In genomic region chr17:4599505-4600281, GRCh38 we compare ENCODE assay signal across 12 cellular contexts. TPM values are rescaled to one million over a fixed set of nuclear protein-coding genes. Genes with fewer than 3 reads are reported as not detected.
DNase-seq lines count a peak whose midpoint lies in the region; ATAC-seq and TF ChIP-seq lines count a peak whose summit lies in the region.
"Had no signal": no experiment of that assay in that cellular context is flagged by ENCODE, and none has a peak within 500 bp of the region (broad histone marks: within the 10 kb centered on the region; RNA-seq: fewer than 3 reads in every experiment).

No MANE protein-coding gene starts in this region.

- no peak for TF ChIP-seq CTCF in suprapubic skin (IDR thresholded peaks at IDR 0.05)

- ATAC-seq in GM18867 (IDR thresholded peaks at IDR 0.05; ENCODE audit: unreplicated experiment) = no peak
- ATAC-seq in stimulated activated memory B cell treated with anti-CD40 and anti-IgM and Interleukin-4, amounts not matched to agents 10 μg/mL and 1 μg/mL and 100 μg/mL, for 72 hours = no peak

- no peak overlapping the region for H3K4me3 Mint-ChIP-seq in stimulated activated memory B cell treated with anti-CD40 and anti-IgM and Interleukin-4, amounts not matched to agents 10 μg/mL and 1 μg/mL and 100 μg/mL, for 72 hours
- H3K4me3 Mint-ChIP-seq: IgD-negative memory B cell had no signal

- peak; percentile 46 for DNase-seq in NCI-H2227 treated with DMSO at 0.1 percent for 48 hours (lab: John Stamatoyannopoulos, UW)
- peak; percentile 46 for DNase-seq in cerebellum (ENCODE audit: low spot score)
- DNase-seq in islet precursor cell = peak; percentile 100
- DNase-seq in suprapubic skin (ENCODE audit: low spot score in 2 of 2) = peak in 1 of 2 donors; percentile 63
- no peak for DNase-seq in activated CD8-positive, alpha-beta memory T cell treated with anti-CD3 and anti-CD28 coated beads, Interleukin-2, amount 50 U/mL, for 4 hours
- no peak for DNase-seq in stimulated activated CD4-positive, alpha-beta T cell treated with anti-CD3 and anti-CD28 coated beads, Interleukin-15, amount 100 ng/mL, for 24 hours
- DNase-seq: erythroblast, right lobe of liver had no signal

- WGBS in suprapubic skin = 23% methylated on average over 3 of the region's 25 CpGs

- no peaks in the 10 kb centered on the region for H3K36me3 Mint-ChIP-seq in stimulated activated memory B cell treated with anti-CD40 and anti-IgM and Interleukin-4, amounts not matched to agents 10 μg/mL and 1 μg/mL and 100 μg/mL, for 72 hours
- H3K36me3 Mint-ChIP-seq: IgD-negative memory B cell had no signal

- H3K27ac Mint-ChIP-seq in stimulated activated memory B cell treated with anti-CD40 and anti-IgM and Interleukin-4, amounts not matched to agents 10 μg/mL and 1 μg/mL and 100 μg/mL, for 72 hours = no peak overlapping the region
- H3K27ac Mint-ChIP-seq: IgD-negative memory B cell had no signal

- H3K4me1 ChIP-seq in suprapubic skin = peaks cover 21% of the 10 kb centered on the region
- H3K4me1 ChIP-seq: right lobe of liver had no signal

- peaks cover 7% of the 10 kb centered on the region for H3K4me1 Mint-ChIP-seq in stimulated activated memory B cell treated with anti-CD40 and anti-IgM and Interleukin-4, amounts not matched to agents 10 μg/mL and 1 μg/mL and 100 μg/mL, for 72 hours

- H3K27ac ChIP-seq in suprapubic skin = peak overlapping the region; percentile 46
- H3K27ac ChIP-seq: right lobe of liver had no signal

- peaks cover 59% of the 10 kb centered on the region for H3K27me3 Mint-ChIP-seq in stimulated activated memory B cell treated with anti-CD40 and anti-IgM and Interleukin-4, amounts not matched to agents 10 μg/mL and 1 μg/mL and 100 μg/mL, for 72 hours

- peak in 1 of 2 donors; percentile 17 for TF ChIP-seq POLR2A in suprapubic skin (IDR thresholded peaks at IDR 0.05)

- H3K4me3 ChIP-seq in suprapubic skin = no peak overlapping the region
- H3K4me3 ChIP-seq: right lobe of liver had no signal

- no peaks in the 10 kb centered on the region for H3K9me3 ChIP-seq in suprapubic skin
- H3K9me3 ChIP-seq: right lobe of liver had no signal

- H3K27me3 ChIP-seq in suprapubic skin = peaks cover 6% of the 10 kb centered on the region
- H3K27me3 ChIP-seq: right lobe of liver had no signal

- no peaks in the 10 kb centered on the region for H3K9me3 Mint-ChIP-seq in stimulated activated memory B cell treated with anti-CD40 and anti-IgM and Interleukin-4, amounts not matched to agents 10 μg/mL and 1 μg/mL and 100 μg/mL, for 72 hours
- H3K9me3 Mint-ChIP-seq: IgD-negative memory B cell had no signal

- no peaks in the 10 kb centered on the region for H3K36me3 ChIP-seq in suprapubic skin
- H3K36me3 ChIP-seq: right lobe of liver had no signal

- TF ChIP-seq EP300 in suprapubic skin (IDR thresholded peaks at IDR 0.05) = no peak

RNA-seq across cellular contexts. Expression of gene SMTNL2, which starts 15.4 kb away (rescaled TPM):
- total RNA-seq in cerebellum (5.6 TPM), suprapubic skin (1 to 10 TPM in 1 of 4 donors, under 1 TPM in 2, not detected in 1; 0.64 to 1.3 (median 0.81) TPM)

RNA-seq across cellular contexts. Expression of gene GGT6, which starts 39.3 kb away (rescaled TPM):
- not detected for total RNA-seq in cerebellum
- 100 to 1,000 TPM in 3 of 4 donors, 10 to 100 TPM in 1; 64.6 to 187 (median 134) TPM for total RNA-seq in suprapubic skin
- total RNA-seq: SK-MEL-5 had no signal

RNA-seq across cellular contexts. Expression of gene ALOX15, which starts 41.8 kb away (rescaled TPM):
- total RNA-seq in cerebellum (0.27 TPM), suprapubic skin (1 to 10 TPM in 1 of 4 donors, under 1 TPM in 3; 0.15 to 1.5 (median 0.36) TPM)
- total RNA-seq: SK-MEL-5 had no signal

RNA-seq across cellular contexts. Expression of gene MYBBP1A, which starts 44.5 kb away (rescaled TPM):
- 26.0 TPM for total RNA-seq in cerebellum
- 100 to 1,000 TPM in 1 of 4 donors, 10 to 100 TPM in 3; 73.4 to 127 (median 83.8) TPM for total RNA-seq in suprapubic skin

Comparison
In these comparisons a context has a peak if more than half of its experiments do, and no peak if none do; other contexts are left out.
1. DNase-seq: peak in NCI-H2227 treated with DMSO at 0.1 percent for 48 hours (single experiment), cerebellum (single experiment) and islet precursor cell (single experiment); none in activated CD8-positive, alpha-beta memory T cell treated with anti-CD3 and anti-CD28 coated beads, Interleukin-2, amount 50 U/mL, for 4 hours (single experiment) and stimulated activated CD4-positive, alpha-beta T cell treated with anti-CD3 and anti-CD28 coated beads, Interleukin-15, amount 100 ng/mL, for 24 hours (single experiment).
2. RNA of gene GGT6, which starts 39.3 kb away (total RNA-seq): 64.6 to 187 TPM in suprapubic skin; not detected in cerebellum (single experiment); every median in the first group is over 10 times any median in the second.